ENCODE assay signal across 31 cellular contexts in genomic region chr5:127338501-127338900, GRCh38. TPM values are rescaled to one million over a fixed set of nuclear protein-coding genes. Genes with fewer than 3 reads are reported as not detected.
"Had no signal": no experiment of that assay in that cellular context is flagged by ENCODE, and none has a peak within 500 bp of the region (broad histone marks: within the 10 kb centered on the region; RNA-seq: fewer than 3 reads in every experiment).

No MANE protein-coding gene starts in this region.

- H3K27me3 Mint-ChIP-seq: dendritic cell treated with granulocyte-macrophage colony-stimulating factor and Interleukin-4, amounts not matched to agents 40 ng/mL and 50 ng/mL, for 4 days had no signal

- H3K9me3 Mint-ChIP-seq: dendritic cell treated with granulocyte-macrophage colony-stimulating factor and Interleukin-4, amounts not matched to agents 40 ng/mL and 50 ng/mL, for 4 days; naive B cell; nephron progenitor cell; stimulated activated effector memory CD8-positive, alpha-beta T cell treated with anti-CD3 and anti-CD28 coated beads, Interleukin-12 subunit alpha, Interleukin-12 subunit beta, amount 100 ng/mL, for 72 hours; stimulated activated naive CD8-positive, alpha-beta T cell treated with anti-CD3 and anti-CD28 coated beads, Interleukin-15, Interleukin-2, amounts not matched to agents 100 ng/mL and 50 ng/mL, for 24 hours; T-helper 2 cell treated with Interferon-gamma antibody and Interleukin-4, amounts not matched to agents 5 μg/mL and 100 μg/mL, for 36 hours had no signal

- H3K4me1 Mint-ChIP-seq: activated CD4-positive, alpha-beta T cell treated with anti-CD3 and anti-CD28 coated beads for 36 hours; activated CD8-positive, alpha-beta memory T cell treated with anti-CD3 and anti-CD28 coated beads, Interleukin-2, amount 10 ng/mL, durations not matched to agents 7 days and 5 days; naive B cell; nephron progenitor cell; stimulated activated effector memory CD8-positive, alpha-beta T cell treated with anti-CD3 and anti-CD28 coated beads, Interleukin-12 subunit alpha, Interleukin-12 subunit beta, amount 100 ng/mL, for 72 hours had no signal

- DNase-seq: activated CD4-positive, alpha-beta T cell treated with anti-CD3 and anti-CD28 coated beads for 36 hours; activated CD4-positive, CD25-positive, alpha-beta regulatory T cell; activated CD8-positive, alpha-beta memory T cell treated with anti-CD3 and anti-CD28 coated beads, Interleukin-2, amount 10 ng/mL, durations not matched to agents 7 days and 5 days; activated CD8-positive, alpha-beta T cell treated with anti-CD3 and anti-CD28 coated beads, Interleukin-2, amount 10 ng/mL, durations not matched to agents 7 days and 5 days; activated naive CD4-positive, alpha-beta T cell; activated T-cell treated with anti-CD3 and anti-CD28 coated beads, Interleukin-2, amount 50 U/mL, for 48 hours; adrenal gland; brain microvascular endothelial cell; central memory CD4-positive, alpha-beta T cell; effector CD4-positive, alpha-beta T cell; esophagus squamous epithelium; naive B cell; nephron progenitor cell; pancreas; psoas muscle; sigmoid colon; small intestine; stimulated activated CD4-positive, alpha-beta T cell treated with anti-CD3 and anti-CD28 coated beads, Interleukin-4, amount 100 ng/mL, for 24 hours; T-helper 1 cell; tibial artery; upper lobe of right lung had no signal

- ATAC-seq: activated CD4-positive, alpha-beta T cell treated with anti-CD3 and anti-CD28 coated beads for 36 hours; activated CD8-positive, alpha-beta memory T cell treated with anti-CD3 and anti-CD28 coated beads, Interleukin-2, amount 10 ng/mL, durations not matched to agents 7 days and 5 days; activated CD8-positive, alpha-beta T cell treated with anti-CD3 and anti-CD28 coated beads, Interleukin-2, amount 10 ng/mL, durations not matched to agents 7 days and 5 days; pancreas; psoas muscle; stimulated activated effector memory CD8-positive, alpha-beta T cell treated with anti-CD3 and anti-CD28 coated beads, Interleukin-12 subunit alpha, Interleukin-12 subunit beta, amount 100 ng/mL, for 72 hours; upper lobe of right lung had no signal

- H3K27me3 ChIP-seq: adrenal gland, ascending aorta, brain microvascular endothelial cell, esophagus squamous epithelium, hepatocyte, pancreas, sigmoid colon, tibial artery, upper lobe of right lung had no signal

- H3K4me3 Mint-ChIP-seq: activated CD4-positive, alpha-beta T cell treated with anti-CD3 and anti-CD28 coated beads for 36 hours; activated CD8-positive, alpha-beta memory T cell treated with anti-CD3 and anti-CD28 coated beads, Interleukin-2, amount 10 ng/mL, durations not matched to agents 7 days and 5 days; activated CD8-positive, alpha-beta T cell treated with anti-CD3 and anti-CD28 coated beads, Interleukin-2, amount 10 ng/mL, durations not matched to agents 7 days and 5 days; activated naive CD8-positive, alpha-beta T cell; dendritic cell treated with granulocyte-macrophage colony-stimulating factor and Interleukin-4, amounts not matched to agents 40 ng/mL and 50 ng/mL, for 4 days; mesothelial cell of epicardium; naive B cell; nephron progenitor cell; stimulated activated effector memory CD8-positive, alpha-beta T cell treated with anti-CD3 and anti-CD28 coated beads, Interleukin-12 subunit alpha, Interleukin-12 subunit beta, amount 100 ng/mL, for 72 hours; stimulated activated naive CD8-positive, alpha-beta T cell treated with anti-CD3 and anti-CD28 coated beads, Interleukin-15, Interleukin-2, amounts not matched to agents 100 ng/mL and 50 ng/mL, for 24 hours; T-helper 2 cell treated with Interferon-gamma antibody and Interleukin-4, amounts not matched to agents 5 μg/mL and 100 μg/mL, for 36 hours had no signal

- H3K4me1 ChIP-seq: adrenal gland, ascending aorta, esophagus squamous epithelium, pancreas, psoas muscle, sigmoid colon, tibial artery, upper lobe of right lung had no signal

- H3K36me3 ChIP-seq: adrenal gland, ascending aorta, brain microvascular endothelial cell, esophagus squamous epithelium, pancreas, sigmoid colon, tibial artery, upper lobe of right lung had no signal

- H3K36me3 Mint-ChIP-seq: activated CD8-positive, alpha-beta memory T cell treated with anti-CD3 and anti-CD28 coated beads, Interleukin-2, amount 10 ng/mL, durations not matched to agents 7 days and 5 days; activated naive CD8-positive, alpha-beta T cell; mesothelial cell of epicardium; naive B cell; stimulated activated effector memory CD8-positive, alpha-beta T cell treated with anti-CD3 and anti-CD28 coated beads, Interleukin-12 subunit alpha, Interleukin-12 subunit beta, amount 100 ng/mL, for 72 hours had no signal

- H3K9me3 ChIP-seq: adrenal gland, ascending aorta, esophagus squamous epithelium, pancreas, psoas muscle, sigmoid colon, tibial artery, upper lobe of right lung had no signal

- H3K4me3 ChIP-seq: adrenal gland, ascending aorta, esophagus squamous epithelium, hepatocyte, pancreas, psoas muscle, sigmoid colon, tibial artery, upper lobe of right lung had no signal

- H3K27ac Mint-ChIP-seq: activated CD4-positive, alpha-beta T cell treated with anti-CD3 and anti-CD28 coated beads for 36 hours; activated CD8-positive, alpha-beta memory T cell treated with anti-CD3 and anti-CD28 coated beads, Interleukin-2, amount 10 ng/mL, durations not matched to agents 7 days and 5 days; activated CD8-positive, alpha-beta T cell treated with anti-CD3 and anti-CD28 coated beads, Interleukin-2, amount 10 ng/mL, durations not matched to agents 7 days and 5 days; activated naive CD8-positive, alpha-beta T cell; dendritic cell treated with granulocyte-macrophage colony-stimulating factor and Interleukin-4, amounts not matched to agents 40 ng/mL and 50 ng/mL, for 4 days; mesothelial cell of epicardium; nephron progenitor cell; stimulated activated effector memory CD8-positive, alpha-beta T cell treated with anti-CD3 and anti-CD28 coated beads, Interleukin-12 subunit alpha, Interleukin-12 subunit beta, amount 100 ng/mL, for 72 hours; stimulated activated naive CD8-positive, alpha-beta T cell treated with anti-CD3 and anti-CD28 coated beads, Interleukin-15, Interleukin-2, amounts not matched to agents 100 ng/mL and 50 ng/mL, for 24 hours; T-helper 2 cell treated with Interferon-gamma antibody and Interleukin-4, amounts not matched to agents 5 μg/mL and 100 μg/mL, for 36 hours had no signal

- H3K27ac ChIP-seq: adrenal gland, ascending aorta, brain microvascular endothelial cell, epithelial cell of prostate, esophagus squamous epithelium, hepatocyte, pancreas, psoas muscle, sigmoid colon, tibial artery, upper lobe of right lung had no signal

RNA-seq across cellular contexts. Expression of gene MEGF10, which starts 47.9 kb away (rescaled TPM):
- total RNA-seq: activated CD4-positive, alpha-beta T cell treated with anti-CD3 and anti-CD28 coated beads for 36 hours; activated CD8-positive, alpha-beta memory T cell treated with anti-CD3 and anti-CD28 coated beads, Interleukin-2, amount 10 ng/mL, durations not matched to agents 7 days and 5 days; activated CD8-positive, alpha-beta T cell treated with anti-CD3 and anti-CD28 coated beads, Interleukin-2, amount 10 ng/mL, durations not matched to agents 7 days and 5 days had no signal
- polyA plus RNA-seq: keratinocyte had no signal
